ENCODE assay signal across 1 cellular context in the genomic region with DNA sequence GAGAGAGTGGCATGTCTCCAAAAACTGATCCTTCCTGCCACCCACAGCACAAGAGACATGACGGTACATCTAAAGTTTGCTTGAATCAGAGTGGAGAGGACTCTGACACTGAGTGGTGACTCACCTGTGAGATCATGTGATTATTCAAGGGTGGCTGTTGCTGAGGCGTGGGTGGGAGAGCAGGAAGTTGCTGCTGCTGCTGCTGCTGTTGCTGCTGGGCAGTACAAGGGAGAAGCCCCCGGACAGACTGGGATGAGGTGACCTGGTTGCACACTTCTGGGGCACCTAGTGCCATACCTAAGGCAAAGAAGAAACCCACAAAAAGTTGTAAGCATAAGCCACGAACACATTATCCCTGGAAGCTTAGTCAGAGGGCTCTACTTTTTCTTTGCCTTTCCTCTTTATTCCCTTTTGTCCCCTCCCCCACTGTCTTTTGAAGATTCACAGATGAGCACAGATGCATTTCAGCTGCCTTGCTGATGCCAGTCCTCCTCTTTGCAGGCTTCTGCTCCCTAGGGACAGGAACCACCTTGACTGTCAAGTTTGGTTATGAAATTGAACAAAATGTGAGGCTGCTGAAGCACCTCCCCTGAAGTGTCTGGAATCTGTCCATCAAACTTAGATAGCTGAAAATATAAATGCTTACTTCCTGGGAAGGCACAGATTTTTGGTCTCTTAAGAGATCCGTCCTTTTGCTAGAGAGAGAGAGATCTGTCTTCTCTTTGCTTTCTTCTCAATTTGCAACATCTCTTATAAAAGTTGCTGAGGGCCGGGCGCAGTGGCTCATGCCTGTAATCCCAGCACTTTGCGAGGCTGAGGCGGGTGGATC.
A peak's percentile ranks its signal among the peaks of the same experiment; 100 is the strongest.
TF ChIP-seq lines count a peak whose summit lies in the region.

No MANE protein-coding gene starts in this region.

TF ChIP-seq in GM12878, 131 proteins besides CTCF, POLR2A, EP300 and RAD21 (continued from another document and continues in another):
- TF ChIP-seq, protein P1, sequence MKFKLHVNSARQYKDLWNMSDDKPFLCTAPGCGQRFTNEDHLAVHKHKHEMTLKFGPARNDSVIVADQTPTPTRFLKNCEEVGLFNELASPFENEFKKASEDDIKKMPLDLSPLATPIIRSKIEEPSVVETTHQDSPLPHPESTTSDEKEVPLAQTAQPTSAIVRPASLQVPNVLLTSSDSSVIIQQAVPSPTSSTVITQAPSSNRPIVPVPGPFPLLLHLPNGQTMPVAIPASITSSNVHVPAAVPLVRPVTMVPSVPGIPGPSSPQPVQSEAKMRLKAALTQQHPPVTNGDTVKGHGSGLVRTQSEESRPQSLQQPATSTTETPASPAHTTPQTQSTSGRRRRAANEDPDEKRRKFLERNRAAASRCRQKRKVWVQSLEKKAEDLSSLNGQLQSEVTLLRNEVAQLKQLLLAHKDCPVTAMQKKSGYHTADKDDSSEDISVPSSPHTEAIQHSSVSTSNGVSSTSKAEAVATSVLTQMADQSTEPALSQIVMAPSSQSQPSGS (IDR thresholded peaks at IDR 0.05; ENCODE audit: low read length), result 0 out of 2 replicates have a peak, but pooled peaks have one; percentile 54
- no peak for TF ChIP-seq BRCA1 (IDR thresholded peaks at IDR 0.05; ENCODE audit: low read depth, low read length)
- TF ChIP-seq, protein P2, sequence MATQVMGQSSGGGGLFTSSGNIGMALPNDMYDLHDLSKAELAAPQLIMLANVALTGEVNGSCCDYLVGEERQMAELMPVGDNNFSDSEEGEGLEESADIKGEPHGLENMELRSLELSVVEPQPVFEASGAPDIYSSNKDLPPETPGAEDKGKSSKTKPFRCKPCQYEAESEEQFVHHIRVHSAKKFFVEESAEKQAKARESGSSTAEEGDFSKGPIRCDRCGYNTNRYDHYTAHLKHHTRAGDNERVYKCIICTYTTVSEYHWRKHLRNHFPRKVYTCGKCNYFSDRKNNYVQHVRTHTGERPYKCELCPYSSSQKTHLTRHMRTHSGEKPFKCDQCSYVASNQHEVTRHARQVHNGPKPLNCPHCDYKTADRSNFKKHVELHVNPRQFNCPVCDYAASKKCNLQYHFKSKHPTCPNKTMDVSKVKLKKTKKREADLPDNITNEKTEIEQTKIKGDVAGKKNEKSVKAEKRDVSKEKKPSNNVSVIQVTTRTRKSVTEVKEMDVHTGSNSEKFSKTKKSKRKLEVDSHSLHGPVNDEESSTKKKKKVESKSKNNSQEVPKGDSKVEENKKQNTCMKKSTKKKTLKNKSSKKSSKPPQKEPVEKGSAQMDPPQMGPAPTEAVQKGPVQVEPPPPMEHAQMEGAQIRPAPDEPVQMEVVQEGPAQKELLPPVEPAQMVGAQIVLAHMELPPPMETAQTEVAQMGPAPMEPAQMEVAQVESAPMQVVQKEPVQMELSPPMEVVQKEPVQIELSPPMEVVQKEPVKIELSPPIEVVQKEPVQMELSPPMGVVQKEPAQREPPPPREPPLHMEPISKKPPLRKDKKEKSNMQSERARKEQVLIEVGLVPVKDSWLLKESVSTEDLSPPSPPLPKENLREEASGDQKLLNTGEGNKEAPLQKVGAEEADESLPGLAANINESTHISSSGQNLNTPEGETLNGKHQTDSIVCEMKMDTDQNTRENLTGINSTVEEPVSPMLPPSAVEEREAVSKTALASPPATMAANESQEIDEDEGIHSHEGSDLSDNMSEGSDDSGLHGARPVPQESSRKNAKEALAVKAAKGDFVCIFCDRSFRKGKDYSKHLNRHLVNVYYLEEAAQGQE (IDR thresholded peaks at IDR 0.05; ENCODE audit: low read depth, low read length), result 0 out of 2 replicates have a peak, but pooled peaks have one; percentile 10
- peak; percentile 81 for TF ChIP-seq CREM (IDR thresholded peaks at IDR 0.05; ENCODE audit: low read depth)
- peak; percentile 69; the same call in 1 of the 2 replicates for TF ChIP-seq DPF2 (IDR thresholded peaks at IDR 0.05)
- TF ChIP-seq, protein P3, sequence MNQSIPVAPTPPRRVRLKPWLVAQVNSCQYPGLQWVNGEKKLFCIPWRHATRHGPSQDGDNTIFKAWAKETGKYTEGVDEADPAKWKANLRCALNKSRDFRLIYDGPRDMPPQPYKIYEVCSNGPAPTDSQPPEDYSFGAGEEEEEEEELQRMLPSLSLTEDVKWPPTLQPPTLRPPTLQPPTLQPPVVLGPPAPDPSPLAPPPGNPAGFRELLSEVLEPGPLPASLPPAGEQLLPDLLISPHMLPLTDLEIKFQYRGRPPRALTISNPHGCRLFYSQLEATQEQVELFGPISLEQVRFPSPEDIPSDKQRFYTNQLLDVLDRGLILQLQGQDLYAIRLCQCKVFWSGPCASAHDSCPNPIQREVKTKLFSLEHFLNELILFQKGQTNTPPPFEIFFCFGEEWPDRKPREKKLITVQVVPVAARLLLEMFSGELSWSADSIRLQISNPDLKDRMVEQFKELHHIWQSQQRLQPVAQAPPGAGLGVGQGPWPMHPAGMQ (IDR thresholded peaks at IDR 0.05; ENCODE audit: borderline replicate concordance), result no peak
- TF ChIP-seq, protein P4, sequence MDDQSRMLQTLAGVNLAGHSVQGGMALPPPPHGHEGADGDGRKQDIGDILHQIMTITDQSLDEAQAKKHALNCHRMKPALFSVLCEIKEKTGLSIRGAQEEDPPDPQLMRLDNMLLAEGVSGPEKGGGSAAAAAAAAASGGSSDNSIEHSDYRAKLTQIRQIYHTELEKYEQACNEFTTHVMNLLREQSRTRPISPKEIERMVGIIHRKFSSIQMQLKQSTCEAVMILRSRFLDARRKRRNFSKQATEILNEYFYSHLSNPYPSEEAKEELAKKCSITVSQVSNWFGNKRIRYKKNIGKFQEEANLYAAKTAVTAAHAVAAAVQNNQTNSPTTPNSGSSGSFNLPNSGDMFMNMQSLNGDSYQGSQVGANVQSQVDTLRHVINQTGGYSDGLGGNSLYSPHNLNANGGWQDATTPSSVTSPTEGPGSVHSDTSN (IDR thresholded peaks at IDR 0.05; ENCODE audit: insufficient replicate concordance, low read depth, low read length), result peak; percentile 69
- TF ChIP-seq, protein P5, sequence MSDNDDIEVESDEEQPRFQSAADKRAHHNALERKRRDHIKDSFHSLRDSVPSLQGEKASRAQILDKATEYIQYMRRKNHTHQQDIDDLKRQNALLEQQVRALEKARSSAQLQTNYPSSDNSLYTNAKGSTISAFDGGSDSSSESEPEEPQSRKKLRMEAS (IDR thresholded peaks at IDR 0.05; ENCODE audit: low read depth, low read length), result no peak
- TF ChIP-seq CHD4 (IDR thresholded peaks at IDR 0.05), result no peak
- TF ChIP-seq ZBED1 (IDR thresholded peaks at IDR 0.05; ENCODE audit: borderline replicate concordance), result no peak
- TF ChIP-seq HDAC6 (IDR thresholded peaks at IDR 0.05; ENCODE audit: unreplicated experiment), result no peak
- no peak for TF ChIP-seq YBX1 (IDR thresholded peaks at IDR 0.05)
- TF ChIP-seq PML (IDR thresholded peaks at IDR 0.05; ENCODE audit: low read length), result 0 out of 2 replicates have a peak, but pooled peaks have one; percentile 41
- TF ChIP-seq GATAD2B (conservative IDR thresholded peaks at IDR 0.05; ENCODE audit: low read depth), result peak; percentile 80; the same call in 1 of the 2 replicates
- TF ChIP-seq MYC (IDR thresholded peaks at IDR 0.05; ENCODE audit: insufficient read depth, insufficient read length, insufficient replicate concordance, low read length, severe bottlenecking), result no peak
- TF ChIP-seq JUND (IDR thresholded peaks at IDR 0.05; ENCODE audit: low read depth, low read length), result peak; percentile 70
- TF ChIP-seq BCL11A (IDR thresholded peaks at IDR 0.05; ENCODE audit: low read depth, low read length), result no peak
- no peak for TF ChIP-seq RBBP5 (conservative IDR thresholded peaks at IDR 0.05)
- TF ChIP-seq CREB1 (IDR thresholded peaks at IDR 0.05; ENCODE audit: low read depth), result peak; percentile 94
- no peak for TF ChIP-seq HCFC1 (IDR thresholded peaks at IDR 0.05; ENCODE audit: low read length)
- no peak for TF ChIP-seq CBX3 (IDR thresholded peaks at IDR 0.05; ENCODE audit: borderline replicate concordance, low read depth)
- TF ChIP-seq, protein P6, sequence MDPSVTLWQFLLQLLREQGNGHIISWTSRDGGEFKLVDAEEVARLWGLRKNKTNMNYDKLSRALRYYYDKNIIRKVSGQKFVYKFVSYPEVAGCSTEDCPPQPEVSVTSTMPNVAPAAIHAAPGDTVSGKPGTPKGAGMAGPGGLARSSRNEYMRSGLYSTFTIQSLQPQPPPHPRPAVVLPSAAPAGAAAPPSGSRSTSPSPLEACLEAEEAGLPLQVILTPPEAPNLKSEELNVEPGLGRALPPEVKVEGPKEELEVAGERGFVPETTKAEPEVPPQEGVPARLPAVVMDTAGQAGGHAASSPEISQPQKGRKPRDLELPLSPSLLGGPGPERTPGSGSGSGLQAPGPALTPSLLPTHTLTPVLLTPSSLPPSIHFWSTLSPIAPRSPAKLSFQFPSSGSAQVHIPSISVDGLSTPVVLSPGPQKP (IDR thresholded peaks at IDR 0.05; ENCODE audit: low read depth, low read length), result no peak
- no peak for TF ChIP-seq FOXM1 (IDR thresholded peaks at IDR 0.05; ENCODE audit: low read depth, low read length)
- TF ChIP-seq, protein P7, sequence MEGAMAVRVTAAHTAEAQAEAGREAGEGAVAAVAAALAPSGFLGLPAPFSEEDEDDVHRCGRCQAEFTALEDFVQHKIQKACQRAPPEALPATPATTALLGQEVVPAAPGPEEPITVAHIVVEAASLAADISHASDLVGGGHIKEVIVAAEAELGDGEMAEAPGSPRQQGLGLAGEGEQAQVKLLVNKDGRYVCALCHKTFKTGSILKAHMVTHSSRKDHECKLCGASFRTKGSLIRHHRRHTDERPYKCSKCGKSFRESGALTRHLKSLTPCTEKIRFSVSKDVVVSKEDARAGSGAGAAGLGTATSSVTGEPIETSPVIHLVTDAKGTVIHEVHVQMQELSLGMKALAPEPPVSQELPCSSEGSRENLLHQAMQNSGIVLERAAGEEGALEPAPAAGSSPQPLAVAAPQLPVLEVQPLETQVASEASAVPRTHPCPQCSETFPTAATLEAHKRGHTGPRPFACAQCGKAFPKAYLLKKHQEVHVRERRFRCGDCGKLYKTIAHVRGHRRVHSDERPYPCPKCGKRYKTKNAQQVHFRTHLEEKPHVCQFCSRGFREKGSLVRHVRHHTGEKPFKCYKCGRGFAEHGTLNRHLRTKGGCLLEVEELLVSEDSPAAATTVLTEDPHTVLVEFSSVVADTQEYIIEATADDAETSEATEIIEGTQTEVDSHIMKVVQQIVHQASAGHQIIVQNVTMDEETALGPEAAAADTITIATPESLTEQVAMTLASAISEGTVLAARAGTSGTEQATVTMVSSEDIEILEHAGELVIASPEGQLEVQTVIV (IDR thresholded peaks at IDR 0.05; ENCODE audit: borderline replicate concordance, partially characterized antibody), result peak; percentile 19
- TF ChIP-seq CBFB (IDR thresholded peaks at IDR 0.05; ENCODE audit: low read depth), result peak; percentile 23; the same call in 1 of the 2 replicates
- TF ChIP-seq ZNF207 (IDR thresholded peaks at IDR 0.05; ENCODE audit: borderline replicate concordance), result no peak
- TF ChIP-seq, protein P8, sequence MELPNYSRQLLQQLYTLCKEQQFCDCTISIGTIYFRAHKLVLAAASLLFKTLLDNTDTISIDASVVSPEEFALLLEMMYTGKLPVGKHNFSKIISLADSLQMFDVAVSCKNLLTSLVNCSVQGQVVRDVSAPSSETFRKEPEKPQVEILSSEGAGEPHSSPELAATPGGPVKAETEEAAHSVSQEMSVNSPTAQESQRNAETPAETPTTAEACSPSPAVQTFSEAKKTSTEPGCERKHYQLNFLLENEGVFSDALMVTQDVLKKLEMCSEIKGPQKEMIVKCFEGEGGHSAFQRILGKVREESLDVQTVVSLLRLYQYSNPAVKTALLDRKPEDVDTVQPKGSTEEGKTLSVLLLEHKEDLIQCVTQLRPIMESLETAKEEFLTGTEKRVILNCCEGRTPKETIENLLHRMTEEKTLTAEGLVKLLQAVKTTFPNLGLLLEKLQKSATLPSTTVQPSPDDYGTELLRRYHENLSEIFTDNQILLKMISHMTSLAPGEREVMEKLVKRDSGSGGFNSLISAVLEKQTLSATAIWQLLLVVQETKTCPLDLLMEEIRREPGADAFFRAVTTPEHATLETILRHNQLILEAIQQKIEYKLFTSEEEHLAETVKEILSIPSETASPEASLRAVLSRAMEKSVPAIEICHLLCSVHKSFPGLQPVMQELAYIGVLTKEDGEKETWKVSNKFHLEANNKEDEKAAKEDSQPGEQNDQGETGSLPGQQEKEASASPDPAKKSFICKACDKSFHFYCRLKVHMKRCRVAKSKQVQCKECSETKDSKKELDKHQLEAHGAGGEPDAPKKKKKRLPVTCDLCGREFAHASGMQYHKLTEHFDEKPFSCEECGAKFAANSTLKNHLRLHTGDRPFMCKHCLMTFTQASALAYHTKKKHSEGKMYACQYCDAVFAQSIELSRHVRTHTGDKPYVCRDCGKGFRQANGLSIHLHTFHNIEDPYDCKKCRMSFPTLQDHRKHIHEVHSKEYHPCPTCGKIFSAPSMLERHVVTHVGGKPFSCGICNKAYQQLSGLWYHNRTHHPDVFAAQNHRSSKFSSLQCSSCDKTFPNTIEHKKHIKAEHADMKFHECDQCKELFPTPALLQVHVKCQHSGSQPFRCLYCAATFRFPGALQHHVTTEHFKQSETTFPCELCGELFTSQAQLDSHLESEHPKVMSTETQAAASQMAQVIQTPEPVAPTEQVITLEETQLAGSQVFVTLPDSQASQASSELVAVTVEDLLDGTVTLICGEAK (IDR thresholded peaks at IDR 0.05; ENCODE audit: borderline replicate concordance), result no peak
- TF ChIP-seq ESRRA (IDR thresholded peaks at IDR 0.05; ENCODE audit: low read length), result no peak
- no peak for TF ChIP-seq SUPT20H (IDR thresholded peaks at IDR 0.05; ENCODE audit: borderline replicate concordance, control insufficient read depth, low read depth, low read length)
- no peak for TF ChIP-seq CHD1 (IDR thresholded peaks at IDR 0.05; ENCODE audit: low read depth, low read length)
- TF ChIP-seq SREBF1 (IDR thresholded peaks at IDR 0.05; ENCODE audit: low read length), result no peak
- no peak for TF ChIP-seq SREBF2 (IDR thresholded peaks at IDR 0.05; ENCODE audit: low read length)
- peak; percentile 73 for TF ChIP-seq IKZF1 (conservative IDR thresholded peaks at IDR 0.05)
- no peak for TF ChIP-seq RELA (IDR thresholded peaks at IDR 0.05; ENCODE audit: borderline replicate concordance, partially characterized antibody)
- TF ChIP-seq, protein P9, sequence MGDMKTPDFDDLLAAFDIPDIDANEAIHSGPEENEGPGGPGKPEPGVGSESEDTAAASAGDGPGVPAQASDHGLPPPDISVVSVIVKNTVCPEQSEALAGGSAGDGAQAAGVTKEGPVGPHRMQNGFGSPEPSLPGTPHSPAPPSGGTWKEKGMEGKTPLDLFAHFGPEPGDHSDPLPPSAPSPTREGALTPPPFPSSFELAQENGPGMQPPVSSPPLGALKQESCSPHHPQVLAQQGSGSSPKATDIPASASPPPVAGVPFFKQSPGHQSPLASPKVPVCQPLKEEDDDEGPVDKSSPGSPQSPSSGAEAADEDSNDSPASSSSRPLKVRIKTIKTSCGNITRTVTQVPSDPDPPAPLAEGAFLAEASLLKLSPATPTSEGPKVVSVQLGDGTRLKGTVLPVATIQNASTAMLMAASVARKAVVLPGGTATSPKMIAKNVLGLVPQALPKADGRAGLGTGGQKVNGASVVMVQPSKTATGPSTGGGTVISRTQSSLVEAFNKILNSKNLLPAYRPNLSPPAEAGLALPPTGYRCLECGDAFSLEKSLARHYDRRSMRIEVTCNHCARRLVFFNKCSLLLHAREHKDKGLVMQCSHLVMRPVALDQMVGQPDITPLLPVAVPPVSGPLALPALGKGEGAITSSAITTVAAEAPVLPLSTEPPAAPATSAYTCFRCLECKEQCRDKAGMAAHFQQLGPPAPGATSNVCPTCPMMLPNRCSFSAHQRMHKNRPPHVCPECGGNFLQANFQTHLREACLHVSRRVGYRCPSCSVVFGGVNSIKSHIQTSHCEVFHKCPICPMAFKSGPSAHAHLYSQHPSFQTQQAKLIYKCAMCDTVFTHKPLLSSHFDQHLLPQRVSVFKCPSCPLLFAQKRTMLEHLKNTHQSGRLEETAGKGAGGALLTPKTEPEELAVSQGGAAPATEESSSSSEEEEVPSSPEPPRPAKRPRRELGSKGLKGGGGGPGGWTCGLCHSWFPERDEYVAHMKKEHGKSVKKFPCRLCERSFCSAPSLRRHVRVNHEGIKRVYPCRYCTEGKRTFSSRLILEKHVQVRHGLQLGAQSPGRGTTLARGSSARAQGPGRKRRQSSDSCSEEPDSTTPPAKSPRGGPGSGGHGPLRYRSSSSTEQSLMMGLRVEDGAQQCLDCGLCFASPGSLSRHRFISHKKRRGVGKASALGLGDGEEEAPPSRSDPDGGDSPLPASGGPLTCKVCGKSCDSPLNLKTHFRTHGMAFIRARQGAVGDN (IDR thresholded peaks at IDR 0.05), result peak; percentile 34; the same call in 1 of the 2 replicates
